Comparison of ENCODE assay signal across 12 cellular contexts in the genomic region with DNA sequence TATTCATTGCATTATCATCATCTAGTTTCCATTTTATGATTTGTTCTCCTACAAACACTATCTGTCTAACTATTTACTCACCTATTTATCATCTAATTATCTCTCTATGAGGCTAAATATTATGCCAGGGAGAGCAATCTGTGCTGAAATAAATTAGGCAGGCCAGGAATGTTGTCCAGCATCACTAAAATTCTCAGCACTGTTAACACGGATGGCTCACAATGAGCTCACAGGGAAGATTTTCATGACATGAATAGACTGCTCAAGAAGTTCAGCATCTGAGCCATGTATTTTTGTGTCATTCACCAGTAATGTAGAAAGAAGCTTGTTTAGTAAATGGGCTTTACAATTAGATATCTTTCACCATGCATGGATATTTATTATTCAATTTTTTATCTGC.
DNase-seq lines count a peak whose midpoint lies in the region; ATAC-seq and TF ChIP-seq lines count a peak whose summit lies in the region.
"Had no signal": no experiment of that assay in that cellular context is flagged by ENCODE, and none has a peak within 500 bp of the region (broad histone marks: within the 10 kb centered on the region; RNA-seq: fewer than 3 reads in every experiment).

No MANE protein-coding gene starts in this region.

- no peaks in the 10 kb centered on the region for H3K9me3 ChIP-seq in colonic mucosa

- intact Hi-C loops in colonic mucosa (cut with DNase I): no loop called here

- no peak for TF ChIP-seq CTCF in colonic mucosa (IDR thresholded peaks at IDR 0.05)

- H3K4me3 ChIP-seq in colonic mucosa: no peak overlapping the region
- H3K4me3 ChIP-seq: GM23338 had no signal

- H3K36me3 ChIP-seq in colonic mucosa: no peaks in the 10 kb centered on the region

- no peaks in the 10 kb centered on the region for H3K4me1 ChIP-seq in colonic mucosa

- peak; percentile 7 for DNase-seq in HCEC 1CT
- peak; percentile 74 for DNase-seq in NCI-H69 (lab: John Stamatoyannopoulos, UW)
- DNase-seq in cerebellar cortex (ENCODE audit: low spot score): peak; percentile 62
- DNase-seq in dermis blood vessel endothelial cell: no peak
- DNase-seq in colonic mucosa: no peak
- DNase-seq in NCI-H2081 treated with DMSO at 0.1 percent for 48 hours (lab: John Stamatoyannopoulos, UW): no peak
- DNase-seq: Calu3; CD4-positive, alpha-beta T cell; DMS 273 treated with DMSO at 0.1 percent for 48 hours; H7 had no signal

- no peak overlapping the region for H3K9ac ChIP-seq in colonic mucosa (ENCODE audit: low read depth in 2 of 2, low read length in 2 of 2)

- H3K27ac ChIP-seq in colonic mucosa: no peak overlapping the region

- no peaks in the 10 kb centered on the region for H3K27me3 ChIP-seq in colonic mucosa

- no peak for ATAC-seq in GM21515 (IDR thresholded peaks at IDR 0.05; ENCODE audit: unreplicated experiment)
- ATAC-seq: GM23338 had no signal

Comparison
In these comparisons a context has a peak if more than half of its experiments do, and no peak if none do; other contexts are left out.
1. DNase-seq: peak in HCEC 1CT (single experiment), NCI-H69 (single experiment) and cerebellar cortex (single experiment); none in dermis blood vessel endothelial cell (single experiment), colonic mucosa (single experiment) and NCI-H2081 treated with DMSO at 0.1 percent for 48 hours (single experiment).